In genomic region chr20:53914091-53914860, GRCh38 we compare ENCODE assay signal across 8 cellular contexts.
DNase-seq lines count a peak whose midpoint lies in the region; ATAC-seq and TF ChIP-seq lines count a peak whose summit lies in the region.

No MANE protein-coding gene starts in this region.

- DNase-seq in EL, result peak; percentile 47
- DNase-seq in PC-3, result peak; percentile 58
- no peak for DNase-seq in epithelial cell of prostate (ENCODE audit: low read depth, low spot score)
- DNase-seq in prostate gland (ENCODE audit: low spot score), result no peak
- no peak for DNase-seq in GM19240 (ENCODE audit: insufficient read length, low spot score)
- no peak for DNase-seq in ecto neural progenitor cell (ENCODE audit: low spot score)

- no peaks in the 10 kb centered on the region for H4K20me1 ChIP-seq in PC-3 (ENCODE audit: low read length)

- intact Hi-C loops in PC-3 (cut with micrococcal nuclease) (loop anchor here (1.0 to 2.0 kb wide), 2 partner anchors 108 to 173 kb away; no protein-coding TSS in a partner anchor), prostate gland (cut with DNase I) (loop anchor here (2.0 kb wide), 1 partner anchor 335 kb away; no protein-coding TSS in a partner anchor)

- peaks cover 7% of the 10 kb centered on the region for H3F3A ChIP-seq in PC-3 (ENCODE audit: low read length, unreplicated experiment)

- H3K27me3 ChIP-seq in PC-3 (ENCODE audit: low read length) (no peaks in the 10 kb centered on the region), prostate gland (replicated peaks; ENCODE audit: insufficient read depth) (no peaks in the 10 kb centered on the region)

- TF ChIP-seq POLR2A in prostate gland (IDR thresholded peaks at IDR 0.05), result no peak

- peaks cover 49% of the 10 kb centered on the region for H3K4me1 ChIP-seq in PC-3 (ENCODE audit: insufficient read depth, low read length)
- peaks cover 10% of the 10 kb centered on the region for H3K4me1 ChIP-seq in prostate gland (replicated peaks)

- H2AFZ ChIP-seq in PC-3 (ENCODE audit: low read length), result peak overlapping the region; percentile 91

- H3K4me3 ChIP-seq in PC-3 (ENCODE audit: low read length) (peak overlapping the region; percentile 72; the same call in 1 of the 2 replicates), prostate gland (no peak overlapping the region)

- no peak for TF ChIP-seq CTCF in PC-3 (conservative IDR thresholded peaks at IDR 0.05; ENCODE audit: low read depth, low read length)
- TF ChIP-seq CTCF in prostate gland (IDR thresholded peaks at IDR 0.05), result no peak

- H3K79me2 ChIP-seq in PC-3 (ENCODE audit: low read length), result no peaks in the 10 kb centered on the region

- H3K9me2 ChIP-seq in PC-3 (replicated peaks; ENCODE audit: low read length), result no peaks in the 10 kb centered on the region

- CTCF ChIA-PET in PC-3 (lab: Charles Lee), result interaction anchor here (0.9 to 1.9 kb wide), 2 partner anchors 42 to 140 kb away, joined by 3 to 6 read pairs; no protein-coding TSS in a partner anchor

- WGBS in prostate gland, result 24% methylated on average over 9 of the region's 9 CpGs

- H3K36me3 ChIP-seq in PC-3 (ENCODE audit: low read depth, low read length) (no peaks in the 10 kb centered on the region), prostate gland (no peaks in the 10 kb centered on the region)

- no TSS peak for BruUV-seq in PC-3 (replicated peaks; lab: Mats Ljungman, UMichigan)

- H3K27ac ChIP-seq in PC-3 (ENCODE audit: low read length) (peak overlapping the region; percentile 84), epithelial cell of prostate (peak overlapping the region; percentile 63), prostate gland (peak overlapping the region; percentile 77 to 79)

- peak overlapping the region; percentile 90 for H3K4me2 ChIP-seq in PC-3 (ENCODE audit: low read length)

- ATAC-seq in PC-3 (peak; percentile 19), GM21515 (IDR thresholded peaks at IDR 0.05; ENCODE audit: unreplicated experiment) (no peak), HG03460 (IDR thresholded peaks at IDR 0.05; ENCODE audit: unreplicated experiment) (no peak)

- H3K9me3 ChIP-seq in PC-3 (ENCODE audit: low read length), result no peaks in the 10 kb centered on the region
- H3K9me3 ChIP-seq in prostate gland, result no peaks in the 10 kb centered on the region

- POLR2A ChIA-PET in PC-3 (lab: Charles Lee; ENCODE audit: unreplicated experiment), result interaction anchor here (0.5 to 0.6 kb wide), 2 partner anchors 78 to 85 kb away, joined by 4 to 14 read pairs; no protein-coding TSS in a partner anchor

- peak overlapping the region; percentile 82 for H3K9ac ChIP-seq in PC-3 (ENCODE audit: low read length)

Comparison
In these comparisons a context has a peak if more than half of its experiments do, and no peak if none do; other contexts are left out.
1. DNase-seq: peak in EL (single experiment) and PC-3 (single experiment); none in epithelial cell of prostate (single experiment), prostate gland (single experiment), GM19240 (single experiment) and ecto neural progenitor cell (single experiment).
2. Peak in every context shown above with its lines, with median percentiles within 50 percentile points of each other: H3K27ac ChIP-seq.